ENCODE assay signal across 1 cellular context in the genomic region with DNA sequence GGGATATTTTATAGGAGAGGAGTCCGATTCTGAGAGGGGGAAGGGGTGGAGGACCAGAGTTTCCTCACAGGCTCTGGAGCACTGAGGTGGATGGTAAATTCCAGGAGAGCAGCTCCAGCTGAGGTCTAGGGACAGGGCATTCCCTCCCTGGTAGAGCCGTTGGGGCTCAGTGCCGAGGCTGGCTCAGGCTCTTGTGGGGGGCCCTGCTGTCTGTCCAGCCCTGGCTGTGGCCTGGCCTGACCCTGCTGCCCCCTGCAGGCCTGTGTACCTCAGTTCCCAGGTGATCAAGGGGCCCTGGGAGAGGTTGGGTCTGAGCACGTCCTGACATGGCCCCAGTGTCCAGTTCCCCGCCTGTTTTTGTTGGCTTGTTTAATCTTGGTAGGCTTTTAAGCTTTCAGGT.
TF ChIP-seq lines count a peak whose summit lies in the region.

No MANE protein-coding gene starts in this region.

TF ChIP-seq in A549, 52 proteins besides CTCF, POLR2A, EP300 and RAD21 (continued from another document):
- TF ChIP-seq CHD4 (IDR thresholded peaks at IDR 0.05; ENCODE audit: borderline replicate concordance) (no peak), MAZ (IDR thresholded peaks at IDR 0.05; ENCODE audit: borderline replicate concordance, low read depth, low read length) (no peak), KDM1A (IDR thresholded peaks at IDR 0.05; ENCODE audit: low read depth) (no peak), CBX2 (IDR thresholded peaks at IDR 0.05; ENCODE audit: borderline replicate concordance, low read depth) (no peak), PBX3 (IDR thresholded peaks at IDR 0.05) (no peak)
